ENCODE assay signal across 17 cellular contexts in the genomic region with DNA sequence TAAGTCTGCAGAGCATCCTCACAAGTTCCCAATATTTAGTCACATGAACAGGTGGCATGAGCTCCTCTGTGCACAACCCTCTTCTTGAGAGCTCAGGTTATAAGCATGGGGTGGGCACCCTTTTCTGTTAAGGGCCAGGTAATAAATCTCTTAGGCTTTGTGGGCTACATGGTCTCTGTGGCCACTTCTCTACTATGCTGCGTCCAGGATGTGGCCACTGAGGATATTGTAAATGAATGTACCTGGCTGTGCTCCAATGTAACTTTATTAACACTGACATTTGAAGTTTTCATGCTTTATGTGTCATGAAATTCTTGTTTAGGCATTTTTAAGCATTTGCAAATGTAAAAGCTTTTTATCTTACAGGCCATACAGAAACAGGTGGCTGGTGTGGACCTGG.
DNase-seq lines count a peak whose midpoint lies in the region; ATAC-seq and TF ChIP-seq lines count a peak whose summit lies in the region.
"Had no signal": no experiment of that assay in that cellular context is flagged by ENCODE, and none has a peak within 500 bp of the region (broad histone marks: within the 10 kb centered on the region; RNA-seq: fewer than 3 reads in every experiment).

No MANE protein-coding gene starts in this region.

- peak overlapping the region; percentile 6; the same call in 1 of the 2 replicates for H3K27ac Mint-ChIP-seq in HFFc6
- H3K27ac Mint-ChIP-seq in CD4-positive, alpha-beta T cell = no peak overlapping the region

- CTCF ChIA-PET in CD4-positive, alpha-beta T cell (lab: Charles Lee) = no interaction called here

- peaks cover 36% of the 10 kb centered on the region for H3K4me1 Mint-ChIP-seq in HFFc6 (ENCODE audit: low read depth)
- no peaks in the 10 kb centered on the region for H3K4me1 Mint-ChIP-seq in CD4-positive, alpha-beta T cell (ENCODE audit: low read depth)

- peaks cover 19% of the 10 kb centered on the region for H3K27me3 Mint-ChIP-seq in HFFc6 (ENCODE audit: insufficient read depth)
- peaks cover 5% of the 10 kb centered on the region for H3K27me3 Mint-ChIP-seq in CD4-positive, alpha-beta T cell

- H3K27ac ChIP-seq in CD4-positive, alpha-beta T cell (ENCODE audit: low read depth, low read length) = no peak overlapping the region
- H3K27ac ChIP-seq: BLaER1 treated with 17β-estradiol and CSF1 and Interleukin-3, amounts not matched to agents 10 nM and 100 nM; KMS-11 had no signal

- intact Hi-C loops in CD4-positive, alpha-beta T cell (cut with DNase I, micrococcal nuclease) = no loop called here

- TF ChIP-seq CTCF in HFFc6 (IDR thresholded peaks at IDR 0.05) (no peak), fibroblast of mammary gland (conservative IDR thresholded peaks at IDR 0.05; ENCODE audit: control insufficient read depth, insufficient read depth, low read depth, low read length) (no peak), BE2C (IDR thresholded peaks at IDR 0.05; ENCODE audit: low read depth, low read length) (no peak)
- no peak for TF ChIP-seq CTCF in CD4-positive, alpha-beta T cell (IDR thresholded peaks at IDR 0.05)

- H3K36me3 Mint-ChIP-seq in HFFc6 (ENCODE audit: low read depth) = no peaks in the 10 kb centered on the region
- H3K36me3 Mint-ChIP-seq in CD4-positive, alpha-beta T cell (ENCODE audit: low read depth) = no peaks in the 10 kb centered on the region

- POLR2A ChIA-PET in CD4-positive, alpha-beta T cell (lab: Charles Lee) = no interaction called here

- no peaks in the 10 kb centered on the region for H3K36me3 ChIP-seq in BE2C
- H3K36me3 ChIP-seq: BLaER1 treated with 17β-estradiol and CSF1 and Interleukin-3, amounts not matched to agents 10 nM and 100 nM; HAP-1; MG63 had no signal

- H3K9me3 ChIP-seq in CD4-positive, alpha-beta T cell (ENCODE audit: control insufficient read depth, low read length) = no peaks in the 10 kb centered on the region
- no peaks in the 10 kb centered on the region for H3K9me3 ChIP-seq in BE2C
- H3K9me3 ChIP-seq: HAP-1, MG63 had no signal

- no peak for ATAC-seq in CD4-positive, alpha-beta T cell (ENCODE audit: poor library complexity)
- no peak for ATAC-seq in HG03280 (IDR thresholded peaks at IDR 0.05; ENCODE audit: unreplicated experiment)

- no peak overlapping the region for H3K4me3 Mint-ChIP-seq in HFFc6
- no peak overlapping the region for H3K4me3 Mint-ChIP-seq in CD4-positive, alpha-beta T cell

- DNase-seq in HFFc6 (peak; percentile 27), SW480 (ENCODE audit: low spot score) (peak; percentile 18), fibroblast of mammary gland (ENCODE audit: low read depth) (peak; percentile 44), BE2C (no peak)
- DNase-seq in CD4-positive, alpha-beta T cell = no peak
- no peak for DNase-seq in activated CD4-positive, alpha-beta T cell treated with anti-CD3 and anti-CD28 coated beads for 4 hours
- DNase-seq: DMS153, MG63, NCI-H1092 treated with DMSO at 0.1 percent for 48 hours, NCI-H187, NCI-H2171, SIG-M5, SW 1271 had no signal

- no peaks in the 10 kb centered on the region for H3K27me3 ChIP-seq in CD4-positive, alpha-beta T cell (ENCODE audit: control insufficient read depth, insufficient read depth, low read length)
- H3K27me3 ChIP-seq in BE2C = no peaks in the 10 kb centered on the region
- H3K27me3 ChIP-seq: BLaER1 treated with 17β-estradiol and CSF1 and Interleukin-3, amounts not matched to agents 10 nM and 100 nM; MG63 had no signal

- H3K4me1 ChIP-seq in BE2C = no peaks in the 10 kb centered on the region
- H3K4me1 ChIP-seq: HAP-1 had no signal

- H3K9me3 Mint-ChIP-seq in HFFc6 = no peaks in the 10 kb centered on the region
- peaks cover 5% of the 10 kb centered on the region for H3K9me3 Mint-ChIP-seq in CD4-positive, alpha-beta T cell

- H3K4me3 ChIP-seq in fibroblast of mammary gland (ENCODE audit: control insufficient read depth, low read depth, low read length) (no peak overlapping the region), BE2C (ENCODE audit: low read depth, low read length) (no peak overlapping the region)
- H3K4me3 ChIP-seq: BLaER1 treated with 17β-estradiol and CSF1 and Interleukin-3, amounts not matched to agents 10 nM and 100 nM; HAP-1; MG63 had no signal

Comparison
In these comparisons a context has a peak if more than half of its experiments do, and no peak if none do; other contexts are left out.
1. DNase-seq: peak in HFFc6 (single experiment), SW480 (single experiment) and fibroblast of mammary gland (single experiment); none in CD4-positive, alpha-beta T cell (0 of 10), BE2C (single experiment) and activated CD4-positive, alpha-beta T cell treated with anti-CD3 and anti-CD28 coated beads for 4 hours (0 of 2).